ENCODE assay signal across 1 cellular context in the genomic region with DNA sequence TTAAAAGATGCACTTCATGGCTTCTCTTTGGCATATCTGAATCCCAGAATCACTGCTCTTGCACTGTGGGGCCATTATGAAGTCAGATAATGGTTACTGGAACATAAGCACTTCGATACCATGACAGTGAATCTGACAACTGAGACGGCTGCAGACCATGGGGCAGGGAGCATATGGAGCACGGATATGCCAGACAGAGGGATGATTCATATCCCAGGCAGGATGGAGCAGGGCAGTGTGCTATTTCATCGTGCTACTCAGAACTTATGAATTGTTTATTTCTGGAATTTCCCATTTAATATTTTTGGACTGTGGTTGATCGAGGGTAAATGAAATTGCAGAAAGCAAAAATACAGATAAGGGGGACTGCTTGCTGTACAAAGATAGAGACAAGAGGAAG.
TF ChIP-seq lines count a peak whose summit lies in the region.

No MANE protein-coding gene starts in this region.

TF ChIP-seq in GM23338, 12 proteins besides CTCF, POLR2A, EP300 and RAD21 (continued from another document):
- TF ChIP-seq ZNF331 (CRISPR knock-in tag; IDR thresholded peaks at IDR 0.05; ENCODE audit: low read depth): no peak
- no peak for TF ChIP-seq EZH2phosphoT487 (IDR thresholded peaks at IDR 0.05; ENCODE audit: unreplicated experiment)
- no peak for TF ChIP-seq EZH2 (IDR thresholded peaks at IDR 0.05; ENCODE audit: low read depth, unreplicated experiment)
- TF ChIP-seq ZNF114 (CRISPR knock-in tag; IDR thresholded peaks at IDR 0.05): no peak
- TF ChIP-seq, protein P1, sequence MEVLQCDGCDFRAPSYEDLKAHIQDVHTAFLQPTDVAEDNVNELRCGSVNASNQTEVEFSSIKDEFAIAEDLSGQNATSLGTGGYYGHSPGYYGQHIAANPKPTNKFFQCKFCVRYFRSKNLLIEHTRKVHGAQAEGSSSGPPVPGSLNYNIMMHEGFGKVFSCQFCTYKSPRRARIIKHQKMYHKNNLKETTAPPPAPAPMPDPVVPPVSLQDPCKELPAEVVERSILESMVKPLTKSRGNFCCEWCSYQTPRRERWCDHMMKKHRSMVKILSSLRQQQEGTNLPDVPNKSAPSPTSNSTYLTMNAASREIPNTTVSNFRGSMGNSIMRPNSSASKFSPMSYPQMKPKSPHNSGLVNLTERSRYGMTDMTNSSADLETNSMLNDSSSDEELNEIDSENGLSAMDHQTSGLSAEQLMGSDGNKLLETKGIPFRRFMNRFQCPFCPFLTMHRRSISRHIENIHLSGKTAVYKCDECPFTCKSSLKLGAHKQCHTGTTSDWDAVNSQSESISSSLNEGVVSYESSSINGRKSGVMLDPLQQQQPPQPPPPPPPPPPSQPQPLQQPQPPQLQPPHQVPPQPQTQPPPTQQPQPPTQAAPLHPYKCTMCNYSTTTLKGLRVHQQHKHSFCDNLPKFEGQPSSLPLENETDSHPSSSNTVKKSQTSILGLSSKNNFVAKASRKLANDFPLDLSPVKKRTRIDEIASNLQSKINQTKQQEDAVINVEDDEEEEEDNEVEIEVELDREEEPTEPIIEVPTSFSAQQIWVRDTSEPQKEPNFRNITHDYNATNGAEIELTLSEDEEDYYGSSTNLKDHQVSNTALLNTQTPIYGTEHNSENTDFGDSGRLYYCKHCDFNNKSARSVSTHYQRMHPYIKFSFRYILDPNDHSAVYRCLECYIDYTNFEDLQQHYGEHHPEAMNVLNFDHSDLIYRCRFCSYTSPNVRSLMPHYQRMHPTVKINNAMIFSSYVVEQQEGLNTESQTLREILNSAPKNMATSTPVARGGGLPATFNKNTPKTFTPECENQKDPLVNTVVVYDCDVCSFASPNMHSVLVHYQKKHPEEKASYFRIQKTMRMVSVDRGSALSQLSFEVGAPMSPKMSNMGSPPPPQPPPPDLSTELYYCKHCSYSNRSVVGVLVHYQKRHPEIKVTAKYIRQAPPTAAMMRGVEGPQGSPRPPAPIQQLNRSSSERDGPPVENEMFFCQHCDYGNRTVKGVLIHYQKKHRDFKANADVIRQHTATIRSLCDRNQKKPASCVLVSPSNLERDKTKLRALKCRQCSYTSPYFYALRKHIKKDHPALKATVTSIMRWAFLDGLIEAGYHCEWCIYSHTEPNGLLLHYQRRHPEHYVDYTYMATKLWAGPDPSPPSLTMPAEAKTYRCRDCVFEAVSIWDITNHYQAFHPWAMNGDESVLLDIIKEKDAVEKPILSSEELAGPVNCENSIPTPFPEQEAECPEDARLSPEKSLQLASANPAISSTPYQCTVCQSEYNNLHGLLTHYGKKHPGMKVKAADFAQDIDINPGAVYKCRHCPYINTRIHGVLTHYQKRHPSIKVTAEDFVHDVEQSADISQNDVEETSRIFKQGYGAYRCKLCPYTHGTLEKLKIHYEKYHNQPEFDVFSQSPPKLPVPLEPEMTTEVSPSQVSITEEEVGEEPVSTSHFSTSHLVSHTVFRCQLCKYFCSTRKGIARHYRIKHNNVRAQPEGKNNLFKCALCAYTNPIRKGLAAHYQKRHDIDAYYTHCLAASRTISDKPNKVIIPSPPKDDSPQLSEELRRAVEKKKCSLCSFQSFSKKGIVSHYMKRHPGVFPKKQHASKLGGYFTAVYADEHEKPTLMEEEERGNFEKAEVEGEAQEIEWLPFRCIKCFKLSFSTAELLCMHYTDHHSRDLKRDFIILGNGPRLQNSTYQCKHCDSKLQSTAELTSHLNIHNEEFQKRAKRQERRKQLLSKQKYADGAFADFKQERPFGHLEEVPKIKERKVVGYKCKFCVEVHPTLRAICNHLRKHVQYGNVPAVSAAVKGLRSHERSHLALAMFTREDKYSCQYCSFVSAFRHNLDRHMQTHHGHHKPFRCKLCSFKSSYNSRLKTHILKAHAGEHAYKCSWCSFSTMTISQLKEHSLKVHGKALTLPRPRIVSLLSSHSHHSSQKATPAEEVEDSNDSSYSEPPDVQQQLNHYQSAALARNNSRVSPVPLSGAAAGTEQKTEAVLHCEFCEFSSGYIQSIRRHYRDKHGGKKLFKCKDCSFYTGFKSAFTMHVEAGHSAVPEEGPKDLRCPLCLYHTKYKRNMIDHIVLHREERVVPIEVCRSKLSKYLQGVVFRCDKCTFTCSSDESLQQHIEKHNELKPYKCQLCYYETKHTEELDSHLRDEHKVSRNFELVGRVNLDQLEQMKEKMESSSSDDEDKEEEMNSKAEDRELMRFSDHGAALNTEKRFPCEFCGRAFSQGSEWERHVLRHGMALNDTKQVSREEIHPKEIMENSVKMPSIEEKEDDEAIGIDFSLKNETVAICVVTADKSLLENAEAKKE (CRISPR knock-in tag; IDR thresholded peaks at IDR 0.05): no peak
- no peak for TF ChIP-seq POLR2AphosphoS5 (IDR thresholded peaks at IDR 0.05; ENCODE audit: low read depth)
- no peak for TF ChIP-seq NANOG (IDR thresholded peaks at IDR 0.05; ENCODE audit: borderline replicate concordance)
- TF ChIP-seq JUNB (IDR thresholded peaks at IDR 0.05; ENCODE audit: unreplicated experiment): no peak
- TF ChIP-seq, protein P2, sequence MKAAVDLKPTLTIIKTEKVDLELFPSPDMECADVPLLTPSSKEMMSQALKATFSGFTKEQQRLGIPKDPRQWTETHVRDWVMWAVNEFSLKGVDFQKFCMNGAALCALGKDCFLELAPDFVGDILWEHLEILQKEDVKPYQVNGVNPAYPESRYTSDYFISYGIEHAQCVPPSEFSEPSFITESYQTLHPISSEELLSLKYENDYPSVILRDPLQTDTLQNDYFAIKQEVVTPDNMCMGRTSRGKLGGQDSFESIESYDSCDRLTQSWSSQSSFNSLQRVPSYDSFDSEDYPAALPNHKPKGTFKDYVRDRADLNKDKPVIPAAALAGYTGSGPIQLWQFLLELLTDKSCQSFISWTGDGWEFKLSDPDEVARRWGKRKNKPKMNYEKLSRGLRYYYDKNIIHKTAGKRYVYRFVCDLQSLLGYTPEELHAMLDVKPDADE (IDR thresholded peaks at IDR 0.05): no peak
